In the genomic region with DNA sequence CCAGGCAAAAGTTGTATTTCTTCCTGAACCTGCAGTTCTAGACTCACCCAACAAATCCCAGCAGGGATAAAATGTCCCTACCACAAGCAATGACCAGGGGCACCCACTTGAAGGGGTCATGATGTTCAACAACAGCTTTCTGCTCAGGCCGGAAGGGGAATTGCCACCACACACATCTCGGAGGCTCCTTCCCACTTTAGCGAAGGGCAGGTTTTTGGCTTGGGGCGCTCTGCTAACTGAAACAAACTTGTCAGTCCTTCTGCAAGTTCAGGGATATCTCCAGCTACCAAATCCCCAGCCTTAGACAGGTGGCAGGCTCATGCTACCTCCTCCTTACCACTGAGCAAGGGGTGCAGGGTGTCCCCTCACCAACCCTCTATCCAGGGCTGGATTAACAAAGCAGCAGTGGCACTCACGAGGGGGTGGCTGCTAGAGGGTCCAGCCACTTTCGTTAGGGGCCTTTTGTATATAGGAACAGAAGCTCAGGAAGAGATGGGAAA, we compare ENCODE assay signal across 14 cellular contexts. TPM values are rescaled to one million over a fixed set of nuclear protein-coding genes. Genes with fewer than 3 reads are reported as not detected.
A peak's percentile ranks its signal among the peaks of the same experiment; 100 is the strongest.
DNase-seq lines count a peak whose midpoint lies in the region; ATAC-seq and TF ChIP-seq lines count a peak whose summit lies in the region.
"Had no signal": no experiment of that assay in that cellular context is flagged by ENCODE, and none has a peak within 500 bp of the region (broad histone marks: within the 10 kb centered on the region; RNA-seq: fewer than 3 reads in every experiment).

No MANE protein-coding gene starts in this region.

- peak overlapping the region; percentile 86 to 93 for H3K4me3 ChIP-seq in stomach smooth muscle (ENCODE audit: low read length in 2 of 2)

- TF ChIP-seq CTCF in mesothelial cell of epicardium (IDR thresholded peaks at IDR 0.05; ENCODE audit: unreplicated experiment), result no peak

- H3K27me3 Mint-ChIP-seq in activated CD4-positive, alpha-beta T cell treated with anti-CD3 and anti-CD28 coated beads, Interleukin-2, amount 10 ng/mL, durations not matched to agents 24 days and 14 days, result peaks cover 56% of the 10 kb centered on the region
- H3K27me3 Mint-ChIP-seq in activated naive CD8-positive, alpha-beta T cell treated with anti-CD3 and anti-CD28 coated beads, Interleukin-2, amount 10 ng/mL, durations not matched to agents 7 days and 5 days, result peaks cover 50% of the 10 kb centered on the region
- H3K27me3 Mint-ChIP-seq in mesothelial cell of epicardium (ENCODE audit: low read depth), result peaks cover 79% of the 10 kb centered on the region

- peaks cover 55% of the 10 kb centered on the region for H3K4me1 ChIP-seq in stomach smooth muscle (ENCODE audit: control insufficient read depth, insufficient read depth, low read length)

- H3K27ac Mint-ChIP-seq in activated CD4-positive, alpha-beta T cell treated with anti-CD3 and anti-CD28 coated beads, Interleukin-2, amount 10 ng/mL, durations not matched to agents 24 days and 14 days, result no peak overlapping the region
- no peak overlapping the region for H3K27ac Mint-ChIP-seq in activated naive CD8-positive, alpha-beta T cell treated with anti-CD3 and anti-CD28 coated beads, Interleukin-2, amount 10 ng/mL, durations not matched to agents 7 days and 5 days
- no peak overlapping the region for H3K27ac Mint-ChIP-seq in mesothelial cell of epicardium

- no peak for ATAC-seq in activated naive CD8-positive, alpha-beta T cell treated with anti-CD3 and anti-CD28 coated beads, Interleukin-2, amount 10 ng/mL, durations not matched to agents 7 days and 5 days (ENCODE audit: low read depth)

- H3K4me3 Mint-ChIP-seq in activated CD4-positive, alpha-beta T cell treated with anti-CD3 and anti-CD28 coated beads, Interleukin-2, amount 10 ng/mL, durations not matched to agents 24 days and 14 days, result peak overlapping the region; percentile 48
- peak overlapping the region; percentile 57 for H3K4me3 Mint-ChIP-seq in activated naive CD8-positive, alpha-beta T cell treated with anti-CD3 and anti-CD28 coated beads, Interleukin-2, amount 10 ng/mL, durations not matched to agents 7 days and 5 days
- peak overlapping the region; percentile 56 for H3K4me3 Mint-ChIP-seq in mesothelial cell of epicardium

- no peak for DNase-seq in activated CD4-positive, alpha-beta T cell treated with anti-CD3 and anti-CD28 coated beads, Interleukin-2, amount 10 ng/mL, durations not matched to agents 24 days and 14 days
- DNase-seq in activated CD4-positive, alpha-beta T cell treated with anti-CD3 and anti-CD28 coated beads for 4 hours, result no peak
- no peak for DNase-seq in activated naive CD8-positive, alpha-beta T cell treated with anti-CD3 and anti-CD28 coated beads, Interleukin-2, amount 10 ng/mL, durations not matched to agents 7 days and 5 days
- DNase-seq in mesothelial cell of epicardium (ENCODE audit: low spot score in 2 of 2, unreplicated experiment in 2 of 2), result no peak
- no peak for DNase-seq in activated effector memory CD4-positive, alpha-beta T cell treated with Interleukin-2 at 50 U/mL for 16 hours
- no peak for DNase-seq in kidney glomerular epithelial cell (lab: John Stamatoyannopoulos, UW)
- DNase-seq in NCI-H2171 treated with DMSO at 0.1 percent for 48 hours (lab: John Stamatoyannopoulos, UW), result no peak
- DNase-seq: activated CD4-positive, alpha-beta T cell treated with anti-CD3 and anti-CD28 coated beads for 48 hours; DMS 273 treated with DMSO at 0.1 percent for 48 hours; H7; NCI-H146; SK-N-SH had no signal

- no peaks in the 10 kb centered on the region for H3K4me1 Mint-ChIP-seq in activated CD4-positive, alpha-beta T cell treated with anti-CD3 and anti-CD28 coated beads, Interleukin-2, amount 10 ng/mL, durations not matched to agents 24 days and 14 days
- no peaks in the 10 kb centered on the region for H3K4me1 Mint-ChIP-seq in activated naive CD8-positive, alpha-beta T cell treated with anti-CD3 and anti-CD28 coated beads, Interleukin-2, amount 10 ng/mL, durations not matched to agents 7 days and 5 days
- peaks cover 1% of the 10 kb centered on the region for H3K4me1 Mint-ChIP-seq in mesothelial cell of epicardium

- no peaks in the 10 kb centered on the region for H3K36me3 ChIP-seq in stomach smooth muscle (ENCODE audit: control insufficient read depth in 2 of 2, insufficient read depth in 2 of 2, low read length in 2 of 2)

- no peaks in the 10 kb centered on the region for H3K9me3 ChIP-seq in stomach smooth muscle (ENCODE audit: control insufficient read depth in 2 of 2, low read length in 2 of 2)
- H3K9me3 ChIP-seq: SK-N-SH had no signal

- H3K9ac ChIP-seq in stomach smooth muscle (ENCODE audit: low read length in 2 of 2), result peak overlapping the region; percentile 75 to 86
- H3K9ac ChIP-seq: SK-N-SH had no signal

- no peaks in the 10 kb centered on the region for H3K27me3 ChIP-seq in stomach smooth muscle (ENCODE audit: control insufficient read depth in 1 of 2, insufficient read depth in 2 of 2, low read length in 2 of 2)

- POLR2A ChIA-PET in activated naive CD8-positive, alpha-beta T cell treated with anti-CD3 and anti-CD28 coated beads, Interleukin-2, amount 10 ng/mL, durations not matched to agents 7 days and 5 days (lab: Charles Lee), result no interaction called here

- no peaks in the 10 kb centered on the region for H3K36me3 Mint-ChIP-seq in activated CD4-positive, alpha-beta T cell treated with anti-CD3 and anti-CD28 coated beads, Interleukin-2, amount 10 ng/mL, durations not matched to agents 24 days and 14 days (ENCODE audit: low read depth)
- no peaks in the 10 kb centered on the region for H3K36me3 Mint-ChIP-seq in activated naive CD8-positive, alpha-beta T cell treated with anti-CD3 and anti-CD28 coated beads, Interleukin-2, amount 10 ng/mL, durations not matched to agents 7 days and 5 days
- H3K36me3 Mint-ChIP-seq in mesothelial cell of epicardium, result no peaks in the 10 kb centered on the region

- peak overlapping the region; percentile 91 for H3K27ac ChIP-seq in stomach smooth muscle (ENCODE audit: low read length)
- H3K27ac ChIP-seq: epithelial cell of prostate had no signal

- no peaks in the 10 kb centered on the region for H3K9me3 Mint-ChIP-seq in activated CD4-positive, alpha-beta T cell treated with anti-CD3 and anti-CD28 coated beads, Interleukin-2, amount 10 ng/mL, durations not matched to agents 24 days and 14 days
- H3K9me3 Mint-ChIP-seq in activated naive CD8-positive, alpha-beta T cell treated with anti-CD3 and anti-CD28 coated beads, Interleukin-2, amount 10 ng/mL, durations not matched to agents 7 days and 5 days, result no peaks in the 10 kb centered on the region
- H3K9me3 Mint-ChIP-seq in mesothelial cell of epicardium, result no peaks in the 10 kb centered on the region

- intact Hi-C loops in activated CD4-positive, alpha-beta T cell treated with anti-CD3 and anti-CD28 coated beads, Interleukin-2, amount 10 ng/mL, durations not matched to agents 24 days and 14 days (cut with micrococcal nuclease), result no loop called here

RNA-seq across cellular contexts. Expression of a gene that starts 2.2 kb away (rescaled TPM):
- total RNA-seq in activated CD4-positive, alpha-beta T cell treated with anti-CD3 and anti-CD28 coated beads, Interleukin-2, amount 10 ng/mL, durations not matched to agents 24 days and 14 days, result not detected in 2 replicates
- total RNA-seq in activated naive CD8-positive, alpha-beta T cell treated with anti-CD3 and anti-CD28 coated beads, Interleukin-2, amount 10 ng/mL, durations not matched to agents 7 days and 5 days, result not detected
- 6.8 to 8.4 TPM (median 7.2 TPM) in 3 replicates for total RNA-seq in mesothelial cell of epicardium
